ENCODE assay signal across 20 cellular contexts in the genomic region with DNA sequence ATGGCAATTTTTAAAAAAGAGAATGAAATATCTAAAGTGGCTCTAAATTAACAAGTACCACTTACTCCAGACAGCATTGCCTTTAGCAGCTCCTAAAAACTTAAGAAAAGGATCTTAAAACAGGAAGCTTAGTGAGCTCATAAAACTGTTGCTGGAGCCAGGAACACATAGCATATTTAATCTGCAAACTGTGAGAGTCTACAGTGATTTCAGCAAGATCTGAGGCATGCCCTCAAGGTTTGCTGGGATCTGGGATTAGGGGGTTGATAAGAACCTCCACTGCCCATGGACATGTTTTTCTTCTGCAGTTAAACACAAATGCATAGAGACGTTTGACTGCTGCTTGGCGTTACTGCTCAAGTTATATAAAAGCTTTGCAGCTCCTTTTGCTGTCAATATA. TPM values are rescaled to one million over a fixed set of nuclear protein-coding genes. Genes with fewer than 3 reads are reported as not detected.
DNase-seq lines count a peak whose midpoint lies in the region; ATAC-seq, FAIRE-seq and TF ChIP-seq lines count a peak whose summit lies in the region.
"Had no signal": no experiment of that assay in that cellular context is flagged by ENCODE, and none has a peak within 500 bp of the region (broad histone marks: within the 10 kb centered on the region; RNA-seq: fewer than 3 reads in every experiment).

No MANE protein-coding gene starts in this region.

- no peaks in the 10 kb centered on the region for H3K36me3 ChIP-seq in CD4-positive, alpha-beta memory T cell (ENCODE audit: insufficient read depth, low read length)
- H3K36me3 ChIP-seq in mucosa of descending colon (ENCODE audit: low read depth), result no peaks in the 10 kb centered on the region
- H3K36me3 ChIP-seq: BLaER1 had no signal

- H3K4me1 ChIP-seq in foreskin keratinocyte, result peaks cover 37% of the 10 kb centered on the region
- no peaks in the 10 kb centered on the region for H3K4me1 ChIP-seq in CD4-positive, alpha-beta memory T cell (ENCODE audit: insufficient read depth, low read length)
- peaks cover 5% of the 10 kb centered on the region for H3K4me1 ChIP-seq in mucosa of descending colon (ENCODE audit: low read depth)

- H3K27ac Mint-ChIP-seq in CD4-positive, alpha-beta memory T cell, result no peak overlapping the region
- H3K27ac Mint-ChIP-seq: activated CD4-positive, alpha-beta memory T cell treated with anti-CD3 and anti-CD28 coated beads, Interleukin-2, amount 10 ng/mL, durations not matched to agents 7 days and 5 days; activated T-helper 1 cell treated with anti-CD3 and anti-CD28 coated beads, Interleukin-12 subunit alpha, Interleukin-12 subunit beta, Interleukin-2, Interleukin-4 antibody, amounts not matched to agents 30 ng/mL and 10 ng/mL and 1 ng/mL, durations not matched to agents 14 hours and 24 hours and 36 hours; dendritic cell treated with granulocyte-macrophage colony-stimulating factor and Interleukin-4, amounts not matched to agents 40 ng/mL and 50 ng/mL, for 4 days had no signal

- no peaks in the 10 kb centered on the region for H3K27me3 ChIP-seq in foreskin keratinocyte
- H3K27me3 ChIP-seq in CD4-positive, alpha-beta memory T cell (ENCODE audit: insufficient read depth, low read length), result peaks cover 8% of the 10 kb centered on the region
- H3K27me3 ChIP-seq: testis had no signal

- no peaks in the 10 kb centered on the region for H3K9me3 Mint-ChIP-seq in CD4-positive, alpha-beta memory T cell
- H3K9me3 Mint-ChIP-seq: activated CD4-positive, alpha-beta memory T cell treated with anti-CD3 and anti-CD28 coated beads, Interleukin-2, amount 10 ng/mL, durations not matched to agents 7 days and 5 days; activated T-helper 1 cell treated with anti-CD3 and anti-CD28 coated beads, Interleukin-12 subunit alpha, Interleukin-12 subunit beta, Interleukin-2, Interleukin-4 antibody, amounts not matched to agents 30 ng/mL and 10 ng/mL and 1 ng/mL, durations not matched to agents 14 hours and 24 hours and 36 hours; dendritic cell treated with granulocyte-macrophage colony-stimulating factor and Interleukin-4, amounts not matched to agents 40 ng/mL and 50 ng/mL, for 4 days had no signal

- H3K4me3 Mint-ChIP-seq in CD4-positive, alpha-beta memory T cell, result no peak overlapping the region
- H3K4me3 Mint-ChIP-seq: activated CD4-positive, alpha-beta memory T cell treated with anti-CD3 and anti-CD28 coated beads, Interleukin-2, amount 10 ng/mL, durations not matched to agents 7 days and 5 days; activated T-helper 1 cell treated with anti-CD3 and anti-CD28 coated beads, Interleukin-12 subunit alpha, Interleukin-12 subunit beta, Interleukin-2, Interleukin-4 antibody, amounts not matched to agents 30 ng/mL and 10 ng/mL and 1 ng/mL, durations not matched to agents 14 hours and 24 hours and 36 hours; dendritic cell treated with granulocyte-macrophage colony-stimulating factor and Interleukin-4, amounts not matched to agents 40 ng/mL and 50 ng/mL, for 4 days had no signal

- TF ChIP-seq CTCF in foreskin keratinocyte (conservative IDR thresholded peaks at IDR 0.05), result no peak
- no peak for TF ChIP-seq CTCF in retinal pigment epithelial cell (conservative IDR thresholded peaks at IDR 0.05; ENCODE audit: low read depth, low read length)
- TF ChIP-seq CTCF in mucosa of descending colon (IDR thresholded peaks at IDR 0.05), result no peak

- CTCF ChIA-PET in CD4-positive, alpha-beta memory T cell (lab: Charles Lee; ENCODE audit: partially characterized antibody), result no interaction called here

- DNase-seq in H54 (ENCODE audit: insufficient read length, low spot score) (peak; percentile 45), amniotic epithelial cell (ENCODE audit: low read depth) (peak; percentile 92), foreskin keratinocyte (peak in 1 of 2 donors; percentile 24), retinal pigment epithelial cell (ENCODE audit: low read depth) (peak; percentile 85), mucosa of descending colon (no peak), GM03348 (ENCODE audit: low spot score) (no peak)
- no peak for DNase-seq in CD4-positive, alpha-beta memory T cell
- DNase-seq: activated CD4-positive, alpha-beta memory T cell treated with anti-CD3 and anti-CD28 coated beads, Interleukin-2, amount 10 ng/mL, durations not matched to agents 7 days and 5 days; amygdala; NCI-H1048; NCI-H2171; SIG-M5; stimulated activated CD4-positive, alpha-beta T cell treated with anti-CD3 and anti-CD28 coated beads, Interleukin-15, amount 100 ng/mL, for 24 hours; testis had no signal

- no peaks in the 10 kb centered on the region for H3K36me3 Mint-ChIP-seq in CD4-positive, alpha-beta memory T cell

- TF ChIP-seq POLR2A in H54 (IDR thresholded peaks at IDR 0.05; ENCODE audit: low read depth, low read length), result no peak

- ATAC-seq in foreskin keratinocyte, result no peak
- ATAC-seq in HG03469 (IDR thresholded peaks at IDR 0.05; ENCODE audit: unreplicated experiment), result no peak
- no peak for ATAC-seq in mucosa of descending colon
- ATAC-seq: HepG2 had no signal

- no peak overlapping the region for H3K4me3 ChIP-seq in retinal pigment epithelial cell (ENCODE audit: low read length)
- no peak overlapping the region for H3K4me3 ChIP-seq in CD4-positive, alpha-beta memory T cell (ENCODE audit: low read length in 2 of 2)
- H3K4me3 ChIP-seq in mucosa of descending colon, result no peak overlapping the region
- H3K4me3 ChIP-seq: BLaER1, testis had no signal

- intact Hi-C loops in CD4-positive, alpha-beta memory T cell (cut with micrococcal nuclease), result no loop called here
- intact Hi-C loops in mucosa of descending colon (cut with DNase I, micrococcal nuclease), result no loop called here

- peak; percentile 27 for FAIRE-seq in H54 (lab: Jason Lieb, UNC)
- FAIRE-seq: HepG2 had no signal

- peaks cover 2 to 12% (median 8%) of the 10 kb centered on the region in 4 donors for H3K4me1 Mint-ChIP-seq in CD4-positive, alpha-beta memory T cell

- peak overlapping the region; percentile 40 for H3K27ac ChIP-seq in foreskin keratinocyte
- H3K27ac ChIP-seq in CD4-positive, alpha-beta memory T cell (ENCODE audit: low read depth, low read length), result no peak overlapping the region
- H3K27ac ChIP-seq: BLaER1, testis had no signal

- H3K9me3 ChIP-seq in CD4-positive, alpha-beta memory T cell (ENCODE audit: control insufficient read depth in 1 of 2, low read length in 2 of 2), result no peaks in the 10 kb centered on the region
- no peaks in the 10 kb centered on the region for H3K9me3 ChIP-seq in mucosa of descending colon
- H3K9me3 ChIP-seq: BLaER1, testis had no signal

- POLR2A ChIA-PET in CD4-positive, alpha-beta memory T cell (lab: Charles Lee; ENCODE audit: partially characterized antibody), result no interaction called here

- H3K27me3 Mint-ChIP-seq in CD4-positive, alpha-beta memory T cell, result peaks cover 26 to 29% of the 10 kb centered on the region in 2 donors

RNA-seq across cellular contexts. Expression of a gene that starts 3.8 kb away (rescaled TPM):
- total RNA-seq in foreskin keratinocyte (6.9 and 8.3 TPM in 2 replicates), mucosa of descending colon (10 to 100 TPM in 1 of 3 donors, 1 to 10 TPM in 2; 3.0 to 56.3 (median 8.8) TPM)
- 1.7 and 2.2 TPM in 2 replicates for polyA plus RNA-seq in foreskin keratinocyte
- under 1 TPM in 1 of 2 experiments, not detected in 1; 0.06 TPM for total RNA-seq in CD4-positive, alpha-beta memory T cell
- polyA plus RNA-seq in CD4-positive, alpha-beta memory T cell, result under 1 TPM in 1 of 2 donors, not detected in 1; 0.13 TPM
- total RNA-seq: activated CD4-positive, alpha-beta memory T cell treated with anti-CD3 and anti-CD28 coated beads, Interleukin-2, amount 10 ng/mL, durations not matched to agents 7 days and 5 days; activated T-helper 1 cell treated with anti-CD3 and anti-CD28 coated beads, Interleukin-12 subunit alpha, Interleukin-12 subunit beta, Interleukin-2, Interleukin-4 antibody, amounts not matched to agents 30 ng/mL and 10 ng/mL and 1 ng/mL, durations not matched to agents 14 hours and 24 hours and 36 hours; G401; HepG2 had no signal
- polyA plus RNA-seq: HepG2 had no signal

Comparison
In these comparisons a context has a peak if more than half of its experiments do, and no peak if none do; other contexts are left out.
1. DNase-seq: peak in H54 (single experiment), amniotic epithelial cell (single experiment) and retinal pigment epithelial cell (single experiment); none in CD4-positive, alpha-beta memory T cell (0 of 5), mucosa of descending colon (0 of 3) and GM03348 (single experiment).